ENCODE assay signal across 25 cellular contexts in genomic region chr4:2409381-2409783, GRCh38. TPM values are rescaled to one million over a fixed set of nuclear protein-coding genes. Genes with fewer than 3 reads are reported as not detected.
"Had no signal": no experiment of that assay in that cellular context is flagged by ENCODE, and none has a peak within 500 bp of the region (broad histone marks: within the 10 kb centered on the region; RNA-seq: fewer than 3 reads in every experiment).

No MANE protein-coding gene starts in this region.

- H3K9me3 Mint-ChIP-seq: activated naive CD8-positive, alpha-beta T cell treated with anti-CD3 and anti-CD28 coated beads, Interleukin-2, amount 10 ng/mL, durations not matched to agents 7 days and 5 days; activated T-helper 2 cell treated with anti-CD3 and anti-CD28 coated beads, Interferon-gamma antibody, Interleukin-2, Interleukin-4, amounts not matched to agents 10 μg/mL and 5 μg/mL and 100 μg/mL, durations not matched to agents 14 hours and 24 hours and 36 hours; mesothelial cell of epicardium; naive thymus-derived CD8-positive, alpha-beta T cell; stimulated activated naive CD8-positive, alpha-beta T cell treated with anti-CD3 and anti-CD28 coated beads, Interleukin-15, amount 100 ng/mL, for 72 hours had no signal

- DNase-seq: activated CD4-positive, alpha-beta T cell treated with anti-CD3 and anti-CD28 coated beads, Interleukin-2, amount 50 U/mL, for 1 hour; activated CD4-positive, CD25-positive, alpha-beta regulatory T cell treated with anti-CD3 and anti-CD28 coated beads, Interleukin-2, amount 50 U/mL, for 72 hours; activated naive CD4-positive, alpha-beta T cell; activated naive CD8-positive, alpha-beta T cell treated with anti-CD3 and anti-CD28 coated beads, Interleukin-2, amount 10 ng/mL, durations not matched to agents 7 days and 5 days; activated T-cell treated with anti-CD3 and anti-CD28 coated beads, Interleukin-2, amount 50 U/mL, for 1 hour; amniotic stem cell; colonic mucosa; foreskin fibroblast; left ventricle myocardium superior; mammary epithelial cell; naive thymus-derived CD8-positive, alpha-beta T cell; ovary; stimulated activated naive CD8-positive, alpha-beta T cell treated with anti-CD3 and anti-CD28 coated beads, Interleukin-15, amount 100 ng/mL, for 72 hours; SW 1271; tibial artery; WERI-Rb-1 had no signal

- H3K27ac Mint-ChIP-seq: activated naive CD8-positive, alpha-beta T cell treated with anti-CD3 and anti-CD28 coated beads, Interleukin-2, amount 10 ng/mL, durations not matched to agents 7 days and 5 days; mesothelial cell of epicardium; stimulated activated naive CD8-positive, alpha-beta T cell treated with anti-CD3 and anti-CD28 coated beads, Interleukin-15, amount 100 ng/mL, for 72 hours had no signal

- H3K27me3 ChIP-seq: breast epithelium, colonic mucosa, right atrium auricular region had no signal

- H3K36me3 Mint-ChIP-seq: activated naive CD8-positive, alpha-beta T cell treated with anti-CD3 and anti-CD28 coated beads, Interleukin-2, amount 10 ng/mL, durations not matched to agents 7 days and 5 days; mesothelial cell of epicardium; naive thymus-derived CD8-positive, alpha-beta T cell had no signal

- ATAC-seq: left ventricle myocardium superior; naive thymus-derived CD8-positive, alpha-beta T cell; stimulated activated naive CD8-positive, alpha-beta T cell treated with anti-CD3 and anti-CD28 coated beads, Interleukin-15, amount 100 ng/mL, for 72 hours had no signal

- H3K4me3 Mint-ChIP-seq: activated naive CD8-positive, alpha-beta T cell treated with anti-CD3 and anti-CD28 coated beads, Interleukin-2, amount 10 ng/mL, durations not matched to agents 7 days and 5 days; mesothelial cell of epicardium; naive thymus-derived CD8-positive, alpha-beta T cell; stimulated activated naive CD8-positive, alpha-beta T cell treated with anti-CD3 and anti-CD28 coated beads, Interleukin-15, amount 100 ng/mL, for 72 hours had no signal

- H3K27ac ChIP-seq: breast epithelium, colonic mucosa, hepatocyte, ovary, prostate gland, right atrium auricular region, tibial artery, WERI-Rb-1 had no signal

- H3K9me3 ChIP-seq: breast epithelium, colonic mucosa, ovary, prostate gland, right atrium auricular region, tibial artery had no signal

- H3K4me3 ChIP-seq: breast epithelium, colonic mucosa, hepatocyte, ovary, prostate gland, right atrium auricular region, tibial artery had no signal

- H3K36me3 ChIP-seq: breast epithelium, colonic mucosa, ovary, prostate gland, right atrium auricular region, tibial artery, WERI-Rb-1 had no signal

RNA-seq across cellular contexts. Expression of gene CFAP99, which starts 9.4 kb away (rescaled TPM):
- total RNA-seq: activated T-helper 2 cell treated with anti-CD3 and anti-CD28 coated beads, Interferon-gamma antibody, Interleukin-2, Interleukin-4, amounts not matched to agents 10 μg/mL and 5 μg/mL and 100 μg/mL, durations not matched to agents 14 hours and 24 hours and 36 hours; glomerular endothelial cell; hepatocyte; left ventricle myocardium superior; mammary epithelial cell; mesothelial cell of epicardium; naive thymus-derived CD8-positive, alpha-beta T cell; right atrium auricular region; skeletal muscle tissue; T-helper 2 cell treated with Interferon-gamma antibody and Interleukin-4, amounts not matched to agents 100 ng/mL and 5 ng/mL, for 36 hours had no signal
